In the genomic region with DNA sequence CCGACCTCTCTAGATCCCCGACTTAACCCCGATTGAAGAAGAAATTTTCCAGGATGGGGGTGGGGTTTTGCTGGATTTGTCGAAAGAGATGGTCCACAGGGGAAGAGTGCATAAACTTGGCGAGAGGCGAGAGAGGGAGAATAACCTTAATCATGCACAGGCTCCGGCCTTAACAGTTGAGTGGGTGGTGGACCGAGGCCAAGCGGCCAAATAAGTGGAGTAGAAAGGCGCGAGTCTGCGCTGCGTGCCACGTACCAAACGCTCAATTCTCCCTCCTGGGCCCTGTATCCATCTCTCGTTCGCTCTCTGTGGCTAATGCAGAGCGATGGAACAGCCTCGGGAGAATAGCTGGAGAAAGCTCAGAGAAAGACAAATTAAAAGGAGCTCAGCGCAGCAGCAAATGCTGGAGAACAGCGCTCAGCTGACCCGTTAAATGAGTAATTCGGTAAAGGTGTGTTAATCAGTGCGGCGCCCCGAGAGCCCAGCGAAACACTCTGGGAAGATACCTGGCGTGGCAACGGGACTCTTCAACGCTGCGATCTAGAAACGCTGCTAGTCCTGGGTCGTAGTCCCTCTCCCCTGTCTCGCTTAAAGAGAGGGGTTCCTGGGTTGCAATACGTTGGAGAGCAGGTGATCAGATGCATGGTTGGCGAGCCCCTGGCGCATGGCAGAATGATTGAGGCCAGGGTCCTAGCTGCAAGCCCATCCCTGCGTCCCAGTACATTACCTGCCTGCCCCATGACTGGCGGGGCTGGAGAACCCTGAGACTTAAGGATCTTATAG, we compare ENCODE assay signal across 1 cellular context.
TF ChIP-seq lines count a peak whose summit lies in the region.

No MANE protein-coding gene starts in this region.

TF ChIP-seq in WTC11, 78 proteins besides CTCF, POLR2A, EP300 and RAD21 (continued from another document):
- TF ChIP-seq, protein P1, sequence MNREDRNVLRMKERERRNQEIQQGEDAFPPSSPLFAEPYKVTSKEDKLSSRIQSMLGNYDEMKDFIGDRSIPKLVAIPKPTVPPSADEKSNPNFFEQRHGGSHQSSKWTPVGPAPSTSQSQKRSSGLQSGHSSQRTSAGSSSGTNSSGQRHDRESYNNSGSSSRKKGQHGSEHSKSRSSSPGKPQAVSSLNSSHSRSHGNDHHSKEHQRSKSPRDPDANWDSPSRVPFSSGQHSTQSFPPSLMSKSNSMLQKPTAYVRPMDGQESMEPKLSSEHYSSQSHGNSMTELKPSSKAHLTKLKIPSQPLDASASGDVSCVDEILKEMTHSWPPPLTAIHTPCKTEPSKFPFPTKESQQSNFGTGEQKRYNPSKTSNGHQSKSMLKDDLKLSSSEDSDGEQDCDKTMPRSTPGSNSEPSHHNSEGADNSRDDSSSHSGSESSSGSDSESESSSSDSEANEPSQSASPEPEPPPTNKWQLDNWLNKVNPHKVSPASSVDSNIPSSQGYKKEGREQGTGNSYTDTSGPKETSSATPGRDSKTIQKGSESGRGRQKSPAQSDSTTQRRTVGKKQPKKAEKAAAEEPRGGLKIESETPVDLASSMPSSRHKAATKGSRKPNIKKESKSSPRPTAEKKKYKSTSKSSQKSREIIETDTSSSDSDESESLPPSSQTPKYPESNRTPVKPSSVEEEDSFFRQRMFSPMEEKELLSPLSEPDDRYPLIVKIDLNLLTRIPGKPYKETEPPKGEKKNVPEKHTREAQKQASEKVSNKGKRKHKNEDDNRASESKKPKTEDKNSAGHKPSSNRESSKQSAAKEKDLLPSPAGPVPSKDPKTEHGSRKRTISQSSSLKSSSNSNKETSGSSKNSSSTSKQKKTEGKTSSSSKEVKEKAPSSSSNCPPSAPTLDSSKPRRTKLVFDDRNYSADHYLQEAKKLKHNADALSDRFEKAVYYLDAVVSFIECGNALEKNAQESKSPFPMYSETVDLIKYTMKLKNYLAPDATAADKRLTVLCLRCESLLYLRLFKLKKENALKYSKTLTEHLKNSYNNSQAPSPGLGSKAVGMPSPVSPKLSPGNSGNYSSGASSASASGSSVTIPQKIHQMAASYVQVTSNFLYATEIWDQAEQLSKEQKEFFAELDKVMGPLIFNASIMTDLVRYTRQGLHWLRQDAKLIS (CRISPR knock-in tag; IDR thresholded peaks at IDR 0.05; ENCODE audit: borderline replicate concordance): no peak
- TF ChIP-seq FOXJ3 (CRISPR knock-in tag; IDR thresholded peaks at IDR 0.05; ENCODE audit: borderline replicate concordance) (no peak), ZNF396 (CRISPR knock-in tag; IDR thresholded peaks at IDR 0.05; ENCODE audit: borderline replicate concordance) (no peak), CREB1 (CRISPR knock-in tag; IDR thresholded peaks at IDR 0.05) (no peak)
- TF ChIP-seq, protein P2, sequence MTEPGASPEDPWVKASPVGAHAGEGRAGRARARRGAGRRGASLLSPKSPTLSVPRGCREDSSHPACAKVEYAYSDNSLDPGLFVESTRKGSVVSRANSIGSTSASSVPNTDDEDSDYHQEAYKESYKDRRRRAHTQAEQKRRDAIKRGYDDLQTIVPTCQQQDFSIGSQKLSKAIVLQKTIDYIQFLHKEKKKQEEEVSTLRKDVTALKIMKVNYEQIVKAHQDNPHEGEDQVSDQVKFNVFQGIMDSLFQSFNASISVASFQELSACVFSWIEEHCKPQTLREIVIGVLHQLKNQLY (CRISPR knock-in tag; IDR thresholded peaks at IDR 0.05): no peak
